Comparison of ENCODE assay signal across 8 cellular contexts in genomic region chr3:196287405-196288140, GRCh38. TPM values are rescaled to one million over a fixed set of nuclear protein-coding genes. Genes with fewer than 3 reads are reported as not detected.
DNase-seq lines count a peak whose midpoint lies in the region; ATAC-seq and TF ChIP-seq lines count a peak whose summit lies in the region.

Gene PCYT1A, minus strand, starts transcription at chr3:196287726. Its CDS starts 17,195 bp downstream, at chr3:196270531.

- H3K9me2 ChIP-seq in OCI-LY7 (ENCODE audit: insufficient read depth, low read length): no peaks in the 10 kb centered on the region

- H3K9me3 ChIP-seq in Caco-2 (no peaks in the 10 kb centered on the region), OCI-LY7 (ENCODE audit: low read length) (no peaks in the 10 kb centered on the region)

- H4K20me1 ChIP-seq in OCI-LY7 (ENCODE audit: insufficient read depth, low read length): no peaks in the 10 kb centered on the region

- H3K9me3 Mint-ChIP-seq in Caco-2 (ENCODE audit: unreplicated experiment): no peaks in the 10 kb centered on the region

- H3K4me2 ChIP-seq in OCI-LY7 (ENCODE audit: low read length): peak within 1 kb of the TSS; percentile 100

- intact Hi-C loops in Caco-2 (cut with micrococcal nuclease; ENCODE audit: unreplicated experiment): loop anchor here (1.0 kb wide), 3 partner anchors 8 to 216 kb away; partner anchors contain the start of genes RNF168 and UBXN7
- intact Hi-C loops in OCI-LY7 (cut with micrococcal nuclease; ENCODE audit: unreplicated experiment): no loop called here

- TF ChIP-seq CTCF in Caco-2 (IDR thresholded peaks at IDR 0.05; ENCODE audit: insufficient read depth in 1 of 2, low read depth in 1 of 2, low read length in 1 of 2, severe bottlenecking in 1 of 2, unreplicated experiment in 1 of 2): no peak
- no peak for TF ChIP-seq CTCF in OCI-LY7 (conservative IDR thresholded peaks at IDR 0.05; ENCODE audit: low read length)

- H3K4me3 ChIP-seq in Caco-2 (ENCODE audit: low read depth, low read length): peak within 1 kb of the TSS; percentile 97
- H3K4me3 ChIP-seq in OCI-LY7 (ENCODE audit: low read depth, low read length, poor library complexity, severe bottlenecking): peak within 1 kb of the TSS; percentile 89

- H3K4me1 Mint-ChIP-seq in Caco-2 (ENCODE audit: low read depth, unreplicated experiment): peaks cover 9% of the 10 kb centered on the region

- peaks cover 25% of the 10 kb centered on the region for H3K36me3 Mint-ChIP-seq in Caco-2 (ENCODE audit: insufficient read depth, unreplicated experiment)

- peaks cover 11% of the 10 kb centered on the region; the same call in 1 of the 2 replicates for H3K79me2 ChIP-seq in OCI-LY7 (ENCODE audit: insufficient read depth, low read depth, low read length)

- H3K36me3 ChIP-seq in Caco-2 (ENCODE audit: control insufficient read depth, insufficient read depth, low read length) (no peaks in the 10 kb centered on the region), OCI-LY7 (ENCODE audit: insufficient read depth, low read length) (no peaks in the 10 kb centered on the region)

- no peaks in the 10 kb centered on the region for H3K27me3 Mint-ChIP-seq in Caco-2 (ENCODE audit: insufficient read depth, unreplicated experiment)

- no peaks in the 10 kb centered on the region for H3K27me3 ChIP-seq in Caco-2 (replicated peaks; ENCODE audit: control insufficient read depth, insufficient read depth, low read length)

- DNase-seq in Caco-2 (peak; percentile 91 to 94), HuH-7 (ENCODE audit: low spot score) (peak; percentile 93), OCI-LY7 (ENCODE audit: low spot score) (peak; percentile 86), activated T-cell treated with anti-CD3 and anti-CD28 coated beads for 24 hours (ENCODE audit: low read depth) (peak; percentile 78), epidermal melanocyte (ENCODE audit: insufficient read length, low spot score) (peak; percentile 95), midbrain (lab: John Stamatoyannopoulos, UW) (peak; percentile 93)
- DNase-seq in stimulated activated CD8-positive, alpha-beta memory T cell treated with anti-CD3 and anti-CD28 coated beads, Interleukin-15, amount 100 ng/mL, for 48 hours (ENCODE audit: low read depth in 2 of 2): peak; percentile 71 to 72

- H2AFZ ChIP-seq in OCI-LY7 (ENCODE audit: low read length): peak within 1 kb of the TSS; percentile 97

- CTCF ChIA-PET in Caco-2 (lab: Charles Lee) (no interaction called here), OCI-LY7 (lab: Charles Lee; ENCODE audit: unreplicated experiment) (no interaction called here)

- peak within 1 kb of the TSS; percentile 99 for H3K27ac Mint-ChIP-seq in Caco-2 (ENCODE audit: unreplicated experiment)

- H3K4me1 ChIP-seq in Caco-2 (peaks cover 22% of the 10 kb centered on the region), OCI-LY7 (ENCODE audit: insufficient read depth, low read length, poor library complexity, severe bottlenecking) (peaks cover 26% of the 10 kb centered on the region)

- POLR2A ChIA-PET in Caco-2 (lab: Charles Lee): interaction anchor here (0.6 to 1.0 kb wide), 4 partner anchors 17 to 154 kb away, joined by 3 to 13 read pairs (median 3); partner anchors contain the start of gene DYNLT2B
- POLR2A ChIA-PET in OCI-LY7 (lab: Charles Lee): no interaction called here

- BruUV-seq in Caco-2 (replicated peaks; lab: Mats Ljungman, UMichigan) (no TSS peak), OCI-LY7 (replicated peaks; lab: Mats Ljungman, UMichigan) (no TSS peak)

- ATAC-seq in GM21447 (IDR thresholded peaks at IDR 0.05; ENCODE audit: unreplicated experiment): peak; percentile 88

- H3K4me3 Mint-ChIP-seq in Caco-2 (ENCODE audit: unreplicated experiment): peak within 1 kb of the TSS; percentile 98

- peak within 1 kb of the TSS; percentile 23 for H3K27ac ChIP-seq in OCI-LY7 (ENCODE audit: low read depth, low read length, poor library complexity, severe bottlenecking)

RNA-seq across cellular contexts. Expression of gene PCYT1A, which starts in this region (rescaled TPM):
- total RNA-seq in Caco-2 (2022) (52.2 and 54.6 TPM in 2 replicates), OCI-LY7 (2022) (20.6 and 27.1 TPM in 2 replicates)
- 21.3 and 21.6 TPM in 2 replicates for total RNA-seq in OCI-LY7 (2014; rRNA removed; shearing (Covaris generic))

Comparison
In these comparisons a context has a peak if more than half of its experiments do, and no peak if none do; other contexts are left out.
1. Peak in every context shown above with its lines: DNase-seq, ATAC-seq, H3K4me3 ChIP-seq and H3K27ac ChIP-seq.